In the genomic region with DNA sequence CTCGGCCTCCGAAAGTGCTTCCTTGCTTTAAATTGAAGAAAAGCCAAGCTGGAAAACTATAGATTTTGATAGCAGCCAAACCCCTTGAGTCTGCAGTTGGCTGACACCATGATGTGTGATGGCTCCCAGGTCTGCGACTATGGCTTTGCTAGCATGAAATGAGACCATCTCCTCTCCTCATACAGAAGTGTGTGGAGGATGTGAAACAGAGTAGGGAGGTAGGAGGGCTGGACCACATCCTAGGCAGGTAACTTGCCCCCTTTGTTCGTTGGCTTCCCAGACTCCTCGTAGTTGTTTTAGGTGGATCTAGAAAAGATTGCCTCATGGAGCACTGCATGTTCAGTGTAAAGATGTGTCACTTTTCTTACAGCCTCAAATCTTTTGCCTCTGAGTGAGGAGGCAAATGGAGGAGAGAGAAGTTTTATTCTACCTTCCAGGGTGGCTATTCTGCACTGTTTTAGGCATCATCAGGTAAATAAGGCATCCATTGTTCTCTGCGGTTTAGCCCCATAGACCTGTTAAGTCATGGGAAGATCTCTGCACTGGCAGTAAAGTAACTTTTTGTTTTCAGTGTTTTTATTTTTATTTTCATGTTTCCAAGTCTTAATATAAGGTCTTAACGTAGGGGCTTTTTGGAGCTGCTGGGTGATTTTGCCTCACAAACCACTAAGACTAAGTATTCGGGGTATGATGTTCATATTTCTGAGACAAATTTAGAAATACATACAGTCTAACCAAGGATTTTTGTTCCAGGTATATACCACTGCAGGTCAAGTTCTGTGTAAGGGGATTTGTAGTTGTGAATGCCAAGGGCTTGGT, we compare ENCODE assay signal across 19 cellular contexts. TPM values are rescaled to one million over a fixed set of nuclear protein-coding genes. Genes with fewer than 3 reads are reported as not detected.
A peak's percentile ranks its signal among the peaks of the same experiment; 100 is the strongest.
DNase-seq lines count a peak whose midpoint lies in the region; ATAC-seq, FAIRE-seq and TF ChIP-seq lines count a peak whose summit lies in the region.
"Had no signal": no experiment of that assay in that cellular context is flagged by ENCODE, and none has a peak within 500 bp of the region (broad histone marks: within the 10 kb centered on the region; RNA-seq: fewer than 3 reads in every experiment).

No MANE protein-coding gene starts in this region.

- no peaks in the 10 kb centered on the region for H3K36me3 ChIP-seq in naive thymus-derived CD4-positive, alpha-beta T cell (ENCODE audit: control insufficient read depth in 2 of 3, insufficient read depth in 3 of 3, low read length in 3 of 3)
- H3K36me3 ChIP-seq: ovary, sigmoid colon, stomach, uterus had no signal

- H3K9me3 Mint-ChIP-seq in CD4-positive, alpha-beta T cell = no peaks in the 10 kb centered on the region
- H3K9me3 Mint-ChIP-seq in activated CD8-positive, alpha-beta T cell treated with anti-CD3 and anti-CD28 coated beads, Interleukin-2, amount 10 ng/mL, durations not matched to agents 7 days and 5 days (ENCODE audit: insufficient read depth) = peaks cover 5% of the 10 kb centered on the region
- peaks cover 0 to under 1% (median 0%) of the 10 kb centered on the region in 11 donors for H3K9me3 Mint-ChIP-seq in naive thymus-derived CD4-positive, alpha-beta T cell
- H3K9me3 Mint-ChIP-seq: WTC11 had no signal

- H3K27me3 Mint-ChIP-seq in CD4-positive, alpha-beta T cell = no peaks in the 10 kb centered on the region
- H3K27me3 Mint-ChIP-seq in activated CD8-positive, alpha-beta T cell treated with anti-CD3 and anti-CD28 coated beads, Interleukin-2, amount 10 ng/mL, durations not matched to agents 7 days and 5 days (ENCODE audit: low read depth) = no peaks in the 10 kb centered on the region
- H3K27me3 Mint-ChIP-seq in naive thymus-derived CD4-positive, alpha-beta T cell = no peaks in the 10 kb centered on the region

- CTCF ChIA-PET in CD4-positive, alpha-beta T cell (lab: Charles Lee) = no interaction called here
- CTCF ChIA-PET in activated CD8-positive, alpha-beta T cell treated with anti-CD3 and anti-CD28 coated beads, Interleukin-2, amount 10 ng/mL, durations not matched to agents 7 days and 5 days (lab: Charles Lee) = interaction anchor here (1.8 kb wide), 1 partner anchor 118 kb away, joined by 3 read pairs; no protein-coding TSS in a partner anchor
- CTCF ChIA-PET in naive thymus-derived CD4-positive, alpha-beta T cell (lab: Charles Lee) = no interaction called here

- TF ChIP-seq CTCF in CD4-positive, alpha-beta T cell (IDR thresholded peaks at IDR 0.05) = no peak

- no peak overlapping the region for H3K27ac ChIP-seq in CD4-positive, alpha-beta T cell (ENCODE audit: low read depth, low read length)
- no peak overlapping the region for H3K27ac ChIP-seq in naive thymus-derived CD4-positive, alpha-beta T cell (ENCODE audit: low read depth, low read length)
- H3K27ac ChIP-seq: ovary, uterus had no signal

- H3K27ac Mint-ChIP-seq in CD4-positive, alpha-beta T cell = no peak overlapping the region
- peak overlapping the region; percentile 27 for H3K27ac Mint-ChIP-seq in activated CD8-positive, alpha-beta T cell treated with anti-CD3 and anti-CD28 coated beads, Interleukin-2, amount 10 ng/mL, durations not matched to agents 7 days and 5 days
- peak overlapping the region in 6 of 9 donors; percentile 1 to 84 (median 36) for H3K27ac Mint-ChIP-seq in naive thymus-derived CD4-positive, alpha-beta T cell
- H3K27ac Mint-ChIP-seq: WTC11 had no signal

- no peaks in the 10 kb centered on the region for H3K27me3 ChIP-seq in CD4-positive, alpha-beta T cell (ENCODE audit: control insufficient read depth, insufficient read depth, low read length)
- H3K27me3 ChIP-seq in naive thymus-derived CD4-positive, alpha-beta T cell (ENCODE audit: control insufficient read depth in 2 of 2, insufficient read depth in 2 of 2, low read length in 2 of 2) = no peaks in the 10 kb centered on the region
- H3K27me3 ChIP-seq: ovary, sigmoid colon, stomach, uterus had no signal

- H3K9me3 ChIP-seq in CD4-positive, alpha-beta T cell (ENCODE audit: control insufficient read depth, low read length) = no peaks in the 10 kb centered on the region
- no peaks in the 10 kb centered on the region for H3K9me3 ChIP-seq in naive thymus-derived CD4-positive, alpha-beta T cell (ENCODE audit: control insufficient read depth in 2 of 3, low read length in 3 of 3)
- H3K9me3 ChIP-seq: Caco-2, ovary, sigmoid colon, stomach, uterus had no signal

- H3K4me3 ChIP-seq in naive thymus-derived CD4-positive, alpha-beta T cell (ENCODE audit: low read length) = no peak overlapping the region
- H3K4me3 ChIP-seq: ovary, sigmoid colon, stomach, uterus had no signal

- H3K36me3 Mint-ChIP-seq in CD4-positive, alpha-beta T cell (ENCODE audit: low read depth) = peaks cover 15% of the 10 kb centered on the region
- H3K36me3 Mint-ChIP-seq in activated CD8-positive, alpha-beta T cell treated with anti-CD3 and anti-CD28 coated beads, Interleukin-2, amount 10 ng/mL, durations not matched to agents 7 days and 5 days (ENCODE audit: low read depth) = peaks cover 53% of the 10 kb centered on the region
- H3K36me3 Mint-ChIP-seq in naive thymus-derived CD4-positive, alpha-beta T cell = peaks cover 0 to 28% (median 9%) of the 10 kb centered on the region in 5 donors
- H3K36me3 Mint-ChIP-seq: WTC11 had no signal

- intact Hi-C loops in CD4-positive, alpha-beta T cell (cut with DNase I, micrococcal nuclease) = loop anchor here in 1 of 2 experiments (5.0 kb wide), 1 partner anchor 37 kb away; no protein-coding TSS in a partner anchor
- intact Hi-C loops in naive thymus-derived CD4-positive, alpha-beta T cell (cut with micrococcal nuclease) = loop anchor here in 1 of 2 donors (5.0 kb wide), 1 partner anchor 37 kb away; no protein-coding TSS in a partner anchor

- DNase-seq in CD4-positive, alpha-beta T cell = no peak
- DNase-seq in activated CD8-positive, alpha-beta T cell treated with anti-CD3 and anti-CD28 coated beads, Interleukin-2, amount 10 ng/mL, durations not matched to agents 7 days and 5 days = no peak
- no peak for DNase-seq in naive thymus-derived CD4-positive, alpha-beta T cell
- DNase-seq in RCC 7860 (ENCODE audit: low spot score) = no peak
- DNase-seq: Caco-2, IMR-90, NCI-H2029 treated with DMSO at 0.1 percent for 48 hours, NCI-H510A, ovary, SIG-M5, sigmoid colon, stomach, uterus had no signal

- POLR2A ChIA-PET in CD4-positive, alpha-beta T cell (lab: Charles Lee) = interaction anchor here (1.0 to 1.1 kb wide), 2 partner anchors 11 to 58 kb away, joined by 3 to 4 read pairs; no protein-coding TSS in a partner anchor
- POLR2A ChIA-PET in activated CD8-positive, alpha-beta T cell treated with anti-CD3 and anti-CD28 coated beads, Interleukin-2, amount 10 ng/mL, durations not matched to agents 7 days and 5 days (lab: Charles Lee) = no interaction called here
- POLR2A ChIA-PET in naive thymus-derived CD4-positive, alpha-beta T cell (lab: Charles Lee) = interaction anchor here (0.6 kb wide), 1 partner anchor 45 kb away, joined by 3 read pairs; no protein-coding TSS in a partner anchor

- peaks cover 13% of the 10 kb centered on the region for H3K4me1 Mint-ChIP-seq in CD4-positive, alpha-beta T cell (ENCODE audit: low read depth)
- H3K4me1 Mint-ChIP-seq in activated CD8-positive, alpha-beta T cell treated with anti-CD3 and anti-CD28 coated beads, Interleukin-2, amount 10 ng/mL, durations not matched to agents 7 days and 5 days (ENCODE audit: low read depth) = peaks cover 34% of the 10 kb centered on the region
- peaks cover 10 to 46% (median 40%) of the 10 kb centered on the region in 7 donors for H3K4me1 Mint-ChIP-seq in naive thymus-derived CD4-positive, alpha-beta T cell

- no peak for ATAC-seq in CD4-positive, alpha-beta T cell (ENCODE audit: poor library complexity)
- ATAC-seq in HG02870 (IDR thresholded peaks at IDR 0.05; ENCODE audit: unreplicated experiment) (peak; percentile 35), esophagus mucosa (no peak), HG03460 (IDR thresholded peaks at IDR 0.05; ENCODE audit: unreplicated experiment) (no peak), GM21723 (IDR thresholded peaks at IDR 0.05; ENCODE audit: unreplicated experiment) (no peak)
- no peak for ATAC-seq in activated CD8-positive, alpha-beta T cell treated with anti-CD3 and anti-CD28 coated beads, Interleukin-2, amount 10 ng/mL, durations not matched to agents 7 days and 5 days
- ATAC-seq in naive thymus-derived CD4-positive, alpha-beta T cell = no peak
- ATAC-seq: WTC11 had no signal

- peak overlapping the region; percentile 7 for H3K4me3 Mint-ChIP-seq in CD4-positive, alpha-beta T cell
- H3K4me3 Mint-ChIP-seq in activated CD8-positive, alpha-beta T cell treated with anti-CD3 and anti-CD28 coated beads, Interleukin-2, amount 10 ng/mL, durations not matched to agents 7 days and 5 days = no peak overlapping the region
- H3K4me3 Mint-ChIP-seq in naive thymus-derived CD4-positive, alpha-beta T cell = peak overlapping the region in 4 of 10 donors; percentile 18 to 54 (median 44)
- H3K4me3 Mint-ChIP-seq: WTC11 had no signal

- peaks cover 25 to 58% of the 10 kb centered on the region in 2 donors for H3K4me1 ChIP-seq in naive thymus-derived CD4-positive, alpha-beta T cell (ENCODE audit: control insufficient read depth in 2 of 2, insufficient read depth in 2 of 2, low read length in 2 of 2)
- H3K4me1 ChIP-seq: Caco-2 had no signal

- FAIRE-seq in RCC 7860 (lab: Jason Lieb, UNC) = no peak
- FAIRE-seq: bronchial epithelial cell had no signal

RNA-seq across cellular contexts. Expression of a gene that starts 40.1 kb away (rescaled TPM):
- total RNA-seq in CD4-positive, alpha-beta T cell = 10 to 100 TPM; 77.5 to 77.8 TPM
- 10 to 100 TPM; 48.5 to 54.3 TPM for total RNA-seq in activated CD8-positive, alpha-beta T cell treated with anti-CD3 and anti-CD28 coated beads, Interleukin-2, amount 10 ng/mL, durations not matched to agents 7 days and 5 days
- 10 to 100 TPM; 35.5 to 48.0 (median 40.3) TPM for total RNA-seq in naive thymus-derived CD4-positive, alpha-beta T cell
- polyA plus RNA-seq in naive thymus-derived CD4-positive, alpha-beta T cell = 1 to 10 TPM; 5.3 to 8.5 TPM
- 23.6 TPM for total RNA-seq in esophagus mucosa
